In the genomic region with DNA sequence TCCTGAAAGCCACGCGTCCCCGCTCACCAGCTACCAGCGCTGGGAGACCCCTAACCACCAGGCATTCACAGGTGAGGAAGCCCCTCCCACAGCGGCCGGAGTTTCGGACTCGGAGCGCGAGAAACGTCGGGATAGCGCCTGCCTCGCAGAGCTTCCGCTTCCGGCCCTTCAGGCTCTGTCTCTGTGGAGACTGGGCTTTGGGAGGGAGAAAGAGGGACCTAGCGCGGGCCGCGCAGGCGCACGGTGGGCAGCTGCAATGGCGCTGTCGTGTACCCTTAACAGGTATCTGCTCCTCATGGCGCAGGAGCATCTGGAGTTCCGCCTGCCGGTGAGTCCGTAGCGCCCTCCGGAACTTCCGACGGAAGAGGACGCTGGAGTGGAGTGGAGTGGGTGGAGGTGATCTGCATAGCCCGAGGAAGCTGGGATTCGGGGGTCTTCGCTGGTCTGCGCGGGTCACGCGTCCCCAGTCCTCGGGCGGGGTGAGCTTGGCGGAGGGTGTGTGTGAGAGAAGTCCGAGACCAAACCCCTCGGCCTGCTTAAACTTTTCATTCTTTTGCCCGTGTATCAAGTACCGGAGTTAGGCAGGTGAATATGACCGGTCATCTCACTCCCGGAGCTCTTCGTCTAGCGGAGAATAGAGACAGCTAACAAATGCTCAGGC, we compare ENCODE assay signal across 1 cellular context.
TF ChIP-seq lines count a peak whose summit lies in the region.

TRMT11 (plus strand) TSS at position 246 of the 661 bp plus-strand sequence; CDS start at position 257, 11 bp downstream.

TF ChIP-seq in HepG2, 621 proteins besides CTCF, POLR2A, EP300 and RAD21 (continued from another document and continues in another):
- TF ChIP-seq, protein P1, sequence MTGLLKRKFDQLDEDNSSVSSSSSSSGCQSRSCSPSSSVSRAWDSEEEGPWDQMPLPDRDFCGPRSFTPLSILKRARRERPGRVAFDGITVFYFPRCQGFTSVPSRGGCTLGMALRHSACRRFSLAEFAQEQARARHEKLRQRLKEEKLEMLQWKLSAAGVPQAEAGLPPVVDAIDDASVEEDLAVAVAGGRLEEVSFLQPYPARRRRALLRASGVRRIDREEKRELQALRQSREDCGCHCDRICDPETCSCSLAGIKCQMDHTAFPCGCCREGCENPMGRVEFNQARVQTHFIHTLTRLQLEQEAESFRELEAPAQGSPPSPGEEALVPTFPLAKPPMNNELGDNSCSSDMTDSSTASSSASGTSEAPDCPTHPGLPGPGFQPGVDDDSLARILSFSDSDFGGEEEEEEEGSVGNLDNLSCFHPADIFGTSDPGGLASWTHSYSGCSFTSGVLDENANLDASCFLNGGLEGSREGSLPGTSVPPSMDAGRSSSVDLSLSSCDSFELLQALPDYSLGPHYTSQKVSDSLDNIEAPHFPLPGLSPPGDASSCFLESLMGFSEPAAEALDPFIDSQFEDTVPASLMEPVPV (CRISPR knock-in tag; IDR thresholded peaks at IDR 0.05), result no peak
- peak; percentile 91 for TF ChIP-seq CHCHD3 (CRISPR knock-in tag; IDR thresholded peaks at IDR 0.05)
- TF ChIP-seq CEBPB (IDR thresholded peaks at IDR 0.05; ENCODE audit: borderline replicate concordance, low read depth, low read length), result no peak
- no peak for TF ChIP-seq ESRRA (CRISPR knock-in tag; IDR thresholded peaks at IDR 0.05; ENCODE audit: low read depth)
- TF ChIP-seq NR2C2 (CRISPR knock-in tag; IDR thresholded peaks at IDR 0.05; ENCODE audit: borderline replicate concordance), result peak; percentile 79; the same call in 1 of the 2 replicates
- no peak for TF ChIP-seq ZSCAN30 (CRISPR knock-in tag; IDR thresholded peaks at IDR 0.05)
- peak; percentile 98 for TF ChIP-seq ZNF713 (CRISPR knock-in tag; IDR thresholded peaks at IDR 0.05)
- no peak for TF ChIP-seq ZNF672 (CRISPR knock-in tag; IDR thresholded peaks at IDR 0.05)
- peak; percentile 13; the same call in 1 of the 2 replicates for TF ChIP-seq STAT5B (CRISPR knock-in tag; IDR thresholded peaks at IDR 0.05)
- no peak for TF ChIP-seq ZNF616 (CRISPR knock-in tag; IDR thresholded peaks at IDR 0.05; ENCODE audit: low read depth)
- TF ChIP-seq ZNF607 (CRISPR knock-in tag; IDR thresholded peaks at IDR 0.05; ENCODE audit: borderline replicate concordance), result peak; percentile 76; the same call in 1 of the 2 replicates
- peak; percentile 66 for TF ChIP-seq ZMYM2 (CRISPR knock-in tag; IDR thresholded peaks at IDR 0.05)
- 0 out of 2 replicates have a peak, but pooled peaks have one; percentile 50 for TF ChIP-seq ZNF30 (CRISPR knock-in tag; IDR thresholded peaks at IDR 0.05)
- TF ChIP-seq, protein P2, sequence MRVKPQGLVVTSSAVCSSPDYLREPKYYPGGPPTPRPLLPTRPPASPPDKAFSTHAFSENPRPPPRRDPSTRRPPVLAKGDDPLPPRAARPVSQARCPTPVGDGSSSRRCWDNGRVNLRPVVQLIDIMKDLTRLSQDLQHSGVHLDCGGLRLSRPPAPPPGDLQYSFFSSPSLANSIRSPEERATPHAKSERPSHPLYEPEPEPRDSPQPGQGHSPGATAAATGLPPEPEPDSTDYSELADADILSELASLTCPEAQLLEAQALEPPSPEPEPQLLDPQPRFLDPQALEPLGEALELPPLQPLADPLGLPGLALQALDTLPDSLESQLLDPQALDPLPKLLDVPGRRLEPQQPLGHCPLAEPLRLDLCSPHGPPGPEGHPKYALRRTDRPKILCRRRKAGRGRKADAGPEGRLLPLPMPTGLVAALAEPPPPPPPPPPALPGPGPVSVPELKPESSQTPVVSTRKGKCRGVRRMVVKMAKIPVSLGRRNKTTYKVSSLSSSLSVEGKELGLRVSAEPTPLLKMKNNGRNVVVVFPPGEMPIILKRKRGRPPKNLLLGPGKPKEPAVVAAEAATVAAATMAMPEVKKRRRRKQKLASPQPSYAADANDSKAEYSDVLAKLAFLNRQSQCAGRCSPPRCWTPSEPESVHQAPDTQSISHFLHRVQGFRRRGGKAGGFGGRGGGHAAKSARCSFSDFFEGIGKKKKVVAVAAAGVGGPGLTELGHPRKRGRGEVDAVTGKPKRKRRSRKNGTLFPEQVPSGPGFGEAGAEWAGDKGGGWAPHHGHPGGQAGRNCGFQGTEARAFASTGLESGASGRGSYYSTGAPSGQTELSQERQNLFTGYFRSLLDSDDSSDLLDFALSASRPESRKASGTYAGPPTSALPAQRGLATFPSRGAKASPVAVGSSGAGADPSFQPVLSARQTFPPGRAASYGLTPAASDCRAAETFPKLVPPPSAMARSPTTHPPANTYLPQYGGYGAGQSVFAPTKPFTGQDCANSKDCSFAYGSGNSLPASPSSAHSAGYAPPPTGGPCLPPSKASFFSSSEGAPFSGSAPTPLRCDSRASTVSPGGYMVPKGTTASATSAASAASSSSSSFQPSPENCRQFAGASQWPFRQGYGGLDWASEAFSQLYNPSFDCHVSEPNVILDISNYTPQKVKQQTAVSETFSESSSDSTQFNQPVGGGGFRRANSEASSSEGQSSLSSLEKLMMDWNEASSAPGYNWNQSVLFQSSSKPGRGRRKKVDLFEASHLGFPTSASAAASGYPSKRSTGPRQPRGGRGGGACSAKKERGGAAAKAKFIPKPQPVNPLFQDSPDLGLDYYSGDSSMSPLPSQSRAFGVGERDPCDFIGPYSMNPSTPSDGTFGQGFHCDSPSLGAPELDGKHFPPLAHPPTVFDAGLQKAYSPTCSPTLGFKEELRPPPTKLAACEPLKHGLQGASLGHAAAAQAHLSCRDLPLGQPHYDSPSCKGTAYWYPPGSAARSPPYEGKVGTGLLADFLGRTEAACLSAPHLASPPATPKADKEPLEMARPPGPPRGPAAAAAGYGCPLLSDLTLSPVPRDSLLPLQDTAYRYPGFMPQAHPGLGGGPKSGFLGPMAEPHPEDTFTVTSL (CRISPR knock-in tag; IDR thresholded peaks at IDR 0.05; ENCODE audit: borderline replicate concordance), result peak; percentile 74
- TF ChIP-seq ZNF790 (CRISPR knock-in tag; IDR thresholded peaks at IDR 0.05; ENCODE audit: borderline replicate concordance), result 0 out of 2 replicates have a peak, but pooled peaks have one; percentile 83
- TF ChIP-seq, protein P3, sequence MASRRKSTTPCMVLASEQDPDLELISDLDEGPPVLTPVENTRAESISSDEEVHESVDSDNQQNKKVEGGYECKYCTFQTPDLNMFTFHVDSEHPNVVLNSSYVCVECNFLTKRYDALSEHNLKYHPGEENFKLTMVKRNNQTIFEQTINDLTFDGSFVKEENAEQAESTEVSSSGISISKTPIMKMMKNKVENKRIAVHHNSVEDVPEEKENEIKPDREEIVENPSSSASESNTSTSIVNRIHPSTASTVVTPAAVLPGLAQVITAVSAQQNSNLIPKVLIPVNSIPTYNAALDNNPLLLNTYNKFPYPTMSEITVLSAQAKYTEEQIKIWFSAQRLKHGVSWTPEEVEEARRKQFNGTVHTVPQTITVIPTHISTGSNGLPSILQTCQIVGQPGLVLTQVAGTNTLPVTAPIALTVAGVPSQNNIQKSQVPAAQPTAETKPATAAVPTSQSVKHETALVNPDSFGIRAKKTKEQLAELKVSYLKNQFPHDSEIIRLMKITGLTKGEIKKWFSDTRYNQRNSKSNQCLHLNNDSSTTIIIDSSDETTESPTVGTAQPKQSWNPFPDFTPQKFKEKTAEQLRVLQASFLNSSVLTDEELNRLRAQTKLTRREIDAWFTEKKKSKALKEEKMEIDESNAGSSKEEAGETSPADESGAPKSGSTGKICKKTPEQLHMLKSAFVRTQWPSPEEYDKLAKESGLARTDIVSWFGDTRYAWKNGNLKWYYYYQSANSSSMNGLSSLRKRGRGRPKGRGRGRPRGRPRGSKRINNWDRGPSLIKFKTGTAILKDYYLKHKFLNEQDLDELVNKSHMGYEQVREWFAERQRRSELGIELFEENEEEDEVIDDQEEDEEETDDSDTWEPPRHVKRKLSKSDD (CRISPR knock-in tag; IDR thresholded peaks at IDR 0.05; ENCODE audit: low read depth), result peak; percentile 77
- no peak for TF ChIP-seq ZFYVE20 (CRISPR knock-in tag; IDR thresholded peaks at IDR 0.05; ENCODE audit: borderline replicate concordance, low read depth)
- peak; percentile 93 for TF ChIP-seq ZNF772 (CRISPR knock-in tag; IDR thresholded peaks at IDR 0.05)
- TF ChIP-seq CAMTA2 (CRISPR knock-in tag; IDR thresholded peaks at IDR 0.05; ENCODE audit: borderline replicate concordance), result no peak
- peak; percentile 94 for TF ChIP-seq ZSCAN31 (CRISPR knock-in tag; IDR thresholded peaks at IDR 0.05; ENCODE audit: low read depth)
- TF ChIP-seq TCF7 (IDR thresholded peaks at IDR 0.05; ENCODE audit: low read depth), result no peak
- TF ChIP-seq SATB2 (CRISPR knock-in tag; IDR thresholded peaks at IDR 0.05), result no peak; the same call in 1 of the 2 replicates
- no peak for TF ChIP-seq ZMAT3 (CRISPR knock-in tag; conservative IDR thresholded peaks at IDR 0.05)
- TF ChIP-seq, protein P4, sequence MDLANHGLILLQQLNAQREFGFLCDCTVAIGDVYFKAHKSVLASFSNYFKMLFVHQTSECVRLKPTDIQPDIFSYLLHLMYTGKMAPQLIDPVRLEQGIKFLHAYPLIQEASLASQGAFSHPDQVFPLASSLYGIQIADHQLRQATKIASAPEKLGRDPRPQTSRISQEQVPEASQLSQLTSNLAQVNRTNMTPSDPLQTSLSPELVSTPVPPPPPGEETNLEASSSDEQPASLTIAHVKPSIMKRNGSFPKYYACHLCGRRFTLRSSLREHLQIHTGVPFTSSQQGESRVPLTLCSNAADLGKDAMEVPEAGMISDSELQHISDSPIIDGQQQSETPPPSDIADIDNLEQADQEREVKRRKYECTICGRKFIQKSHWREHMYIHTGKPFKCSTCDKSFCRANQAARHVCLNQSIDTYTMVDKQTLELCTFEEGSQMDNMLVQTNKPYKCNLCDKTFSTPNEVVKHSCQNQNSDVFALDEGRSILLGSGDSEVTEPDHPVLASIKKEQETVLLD (CRISPR knock-in tag; IDR thresholded peaks at IDR 0.05; ENCODE audit: low read depth), result peak; percentile 66; the same call in 1 of the 2 replicates
- TF ChIP-seq FOXJ3 (CRISPR knock-in tag; IDR thresholded peaks at IDR 0.05; ENCODE audit: borderline replicate concordance), result no peak
- no peak for TF ChIP-seq ZNF234 (CRISPR knock-in tag; conservative IDR thresholded peaks at IDR 0.05)
- no peak for TF ChIP-seq NFIB (CRISPR knock-in tag; IDR thresholded peaks at IDR 0.05; ENCODE audit: borderline replicate concordance)
- peak; percentile 39; the same call in 1 of the 2 replicates for TF ChIP-seq NCOA2 (CRISPR knock-in tag; IDR thresholded peaks at IDR 0.05)
- peak; percentile 38 for TF ChIP-seq BCL6 (CRISPR knock-in tag; IDR thresholded peaks at IDR 0.05)
- peak; percentile 94 for TF ChIP-seq SALL1 (CRISPR knock-in tag; IDR thresholded peaks at IDR 0.05)
- TF ChIP-seq, protein P5, sequence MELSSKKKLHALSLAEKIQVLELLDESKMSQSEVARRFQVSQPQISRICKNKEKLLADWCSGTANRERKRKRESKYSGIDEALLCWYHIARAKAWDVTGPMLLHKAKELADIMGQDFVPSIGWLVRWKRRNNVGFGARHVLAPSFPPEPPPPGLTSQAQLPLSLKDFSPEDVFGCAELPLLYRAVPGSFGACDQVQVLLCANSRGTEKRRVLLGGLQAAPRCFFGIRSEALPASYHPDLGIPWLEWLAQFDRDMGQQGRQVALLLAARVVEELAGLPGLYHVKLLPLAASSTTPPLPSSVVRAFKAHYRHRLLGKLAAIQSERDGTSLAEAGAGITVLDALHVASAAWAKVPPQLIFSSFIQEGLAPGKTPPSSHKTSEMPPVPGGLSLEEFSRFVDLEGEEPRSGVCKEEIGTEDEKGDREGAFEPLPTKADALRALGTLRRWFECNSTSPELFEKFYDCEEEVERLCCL (CRISPR knock-in tag; IDR thresholded peaks at IDR 0.05; ENCODE audit: borderline replicate concordance), result 0 out of 2 replicates have a peak, but pooled peaks have one; percentile 90
- TF ChIP-seq GPN1 (CRISPR knock-in tag; IDR thresholded peaks at IDR 0.05; ENCODE audit: borderline replicate concordance), result no peak
- no peak for TF ChIP-seq GRHL1 (CRISPR knock-in tag; conservative IDR thresholded peaks at IDR 0.05)
- peak; percentile 23; the same call in 1 of the 2 replicates for TF ChIP-seq ZNF800 (CRISPR knock-in tag; IDR thresholded peaks at IDR 0.05)
- TF ChIP-seq CC2D1A (CRISPR knock-in tag; IDR thresholded peaks at IDR 0.05), result 0 out of 2 replicates have a peak, but pooled peaks have one; percentile 67
- no peak for TF ChIP-seq FOXO4 (CRISPR knock-in tag; conservative IDR thresholded peaks at IDR 0.05)
- TF ChIP-seq TOPORS (CRISPR knock-in tag; IDR thresholded peaks at IDR 0.05), result no peak
- peak; percentile 85 for TF ChIP-seq IRF2 (CRISPR knock-in tag; IDR thresholded peaks at IDR 0.05)
- TF ChIP-seq BRD4 (CRISPR knock-in tag; IDR thresholded peaks at IDR 0.05), result peak; percentile 98; the same call in 1 of the 2 replicates
- TF ChIP-seq WIZ (CRISPR knock-in tag; IDR thresholded peaks at IDR 0.05), result no peak
- no peak for TF ChIP-seq NBN (conservative IDR thresholded peaks at IDR 0.05)
- TF ChIP-seq MAF1 (CRISPR knock-in tag; IDR thresholded peaks at IDR 0.05; ENCODE audit: borderline replicate concordance), result 0 out of 2 replicates have a peak, but pooled peaks have one; percentile 26
